ENCODE assay signal across 9 cellular contexts in the genomic region with DNA sequence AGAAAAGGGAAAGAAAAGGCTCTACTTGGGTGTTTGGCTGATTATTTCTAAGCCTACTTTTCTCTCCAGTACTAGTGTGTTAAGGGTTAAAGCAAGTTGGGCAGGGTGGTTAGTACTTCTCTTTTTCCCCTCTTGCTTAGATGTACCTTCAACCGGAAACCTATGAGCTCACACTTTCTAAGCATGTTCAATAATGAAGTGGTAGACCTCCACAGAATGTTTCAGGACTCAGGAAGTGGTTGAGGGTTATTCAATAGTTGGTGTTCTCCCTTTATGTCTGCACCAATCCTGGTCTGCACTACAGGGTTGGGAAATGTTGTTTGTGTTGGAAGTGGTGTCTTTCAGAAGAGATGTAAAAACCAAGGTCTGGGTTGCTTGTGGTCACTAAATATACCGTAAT.
A peak's percentile ranks its signal among the peaks of the same experiment; 100 is the strongest.
DNase-seq lines count a peak whose midpoint lies in the region; ATAC-seq and TF ChIP-seq lines count a peak whose summit lies in the region.
"Had no signal": no experiment of that assay in that cellular context is flagged by ENCODE, and none has a peak within 500 bp of the region (broad histone marks: within the 10 kb centered on the region; RNA-seq: fewer than 3 reads in every experiment).

No MANE protein-coding gene starts in this region.

- H3K4me1 ChIP-seq in CD4-positive, alpha-beta memory T cell (ENCODE audit: insufficient read depth, low read length) = peaks cover 9% of the 10 kb centered on the region
- no peaks in the 10 kb centered on the region for H3K4me1 ChIP-seq in mammary epithelial cell (ENCODE audit: insufficient read depth, low read length)
- H3K4me1 ChIP-seq: parathyroid adenoma had no signal

- no peak for TF ChIP-seq CTCF in mammary epithelial cell (conservative IDR thresholded peaks at IDR 0.05 in 1 of 2, IDR thresholded peaks at IDR 0.05 in 1 of 2; ENCODE audit: extremely low read depth in 1 of 2, insufficient read depth in 1 of 2, low read depth in 1 of 2, low read length in 2 of 2)

- H3K79me2 ChIP-seq in mammary epithelial cell (ENCODE audit: insufficient read depth, low read length) = no peaks in the 10 kb centered on the region
- H3K79me2 ChIP-seq: parathyroid adenoma had no signal

- in situ Hi-C loops in mammary epithelial cell (cut with MboI; ENCODE audit: low sequenced_read_pairs in 2 of 2) = no loop called here

- DNase-seq in CD4-positive, alpha-beta memory T cell = peak; percentile 27 to 53 (median 42)
- peak; percentile 36 to 75 for DNase-seq in stimulated activated naive CD8-positive, alpha-beta T cell treated with anti-CD3 and anti-CD28 coated beads, Interleukin-15, amount 100 ng/mL, for 72 hours
- DNase-seq in NCI-H446 treated with DMSO at 0.1 percent for 48 hours (lab: John Stamatoyannopoulos, UW) (no peak), mammary epithelial cell (no peak), RKO (ENCODE audit: low spot score) (no peak)

- H3K27ac ChIP-seq in CD4-positive, alpha-beta memory T cell (ENCODE audit: low read depth, low read length) = no peak overlapping the region
- H3K27ac ChIP-seq in mammary epithelial cell (ENCODE audit: insufficient read depth, low read depth, low read length) = no peak overlapping the region
- H3K27ac ChIP-seq: parathyroid adenoma had no signal

- intact Hi-C loops in CD4-positive, alpha-beta memory T cell (cut with micrococcal nuclease) = no loop called here
- intact Hi-C loops in mammary epithelial cell (cut with micrococcal nuclease) = no loop called here

- H3K27me3 ChIP-seq in CD4-positive, alpha-beta memory T cell (ENCODE audit: insufficient read depth, low read length) = no peaks in the 10 kb centered on the region
- H3K27me3 ChIP-seq in mammary epithelial cell (ENCODE audit: insufficient read depth, low read length) = no peaks in the 10 kb centered on the region

- H2AFZ ChIP-seq in mammary epithelial cell (ENCODE audit: low read depth, low read length) = no peak overlapping the region
- H2AFZ ChIP-seq: parathyroid adenoma had no signal

- H3K4me2 ChIP-seq in mammary epithelial cell (ENCODE audit: insufficient read depth, low read depth, low read length) = no peak overlapping the region

- H3K9me3 Mint-ChIP-seq in CD4-positive, alpha-beta memory T cell = no peaks in the 10 kb centered on the region
- no peaks in the 10 kb centered on the region for H3K9me3 Mint-ChIP-seq in activated naive CD8-positive, alpha-beta T cell (ENCODE audit: low read depth)
- peaks cover 0 to 9% of the 10 kb centered on the region in 2 donors for H3K9me3 Mint-ChIP-seq in stimulated activated naive CD8-positive, alpha-beta T cell treated with anti-CD3 and anti-CD28 coated beads, Interleukin-15, amount 100 ng/mL, for 72 hours

- 90% methylated on average over 2 of the region's 2 CpGs for WGBS in mammary epithelial cell (ENCODE audit: low coverage, missing lambda C conversion rate)

- no peak overlapping the region for H3K9ac ChIP-seq in mammary epithelial cell (ENCODE audit: insufficient read depth, low read length)
- H3K9ac ChIP-seq: parathyroid adenoma had no signal

- H4K20me1 ChIP-seq in mammary epithelial cell (ENCODE audit: insufficient read depth, low read length) = no peaks in the 10 kb centered on the region

- CTCF ChIA-PET in CD4-positive, alpha-beta memory T cell (lab: Charles Lee; ENCODE audit: partially characterized antibody) = interaction anchor here (1.2 kb wide), 1 partner anchor 13 kb away, joined by 3 read pairs; no protein-coding TSS in a partner anchor
- CTCF ChIA-PET in mammary epithelial cell (lab: Charles Lee; ENCODE audit: low non-redundant PET) = no interaction called here

- H3K36me3 ChIP-seq in CD4-positive, alpha-beta memory T cell (ENCODE audit: insufficient read depth, low read length) = no peaks in the 10 kb centered on the region
- H3K36me3 ChIP-seq in mammary epithelial cell (ENCODE audit: insufficient read depth, low read length) = no peaks in the 10 kb centered on the region

- ATAC-seq in GM19372 (IDR thresholded peaks at IDR 0.05; ENCODE audit: low read depth, unreplicated experiment) (peak; percentile 97), HG03354 (IDR thresholded peaks at IDR 0.05; ENCODE audit: poor library complexity, severe bottlenecking, unreplicated experiment) (peak; percentile 98)
- peak; percentile 99 for ATAC-seq in stimulated activated naive CD8-positive, alpha-beta T cell treated with anti-CD3 and anti-CD28 coated beads, Interleukin-15, amount 100 ng/mL, for 72 hours

- H3K4me3 Mint-ChIP-seq in CD4-positive, alpha-beta memory T cell = peak overlapping the region in 3 of 8 donors; percentile 3 to 17 (median 13)
- peak overlapping the region; percentile 28 for H3K4me3 Mint-ChIP-seq in activated naive CD8-positive, alpha-beta T cell
- H3K4me3 Mint-ChIP-seq in stimulated activated naive CD8-positive, alpha-beta T cell treated with anti-CD3 and anti-CD28 coated beads, Interleukin-15, amount 100 ng/mL, for 72 hours = peak overlapping the region; percentile 16 to 44

- peaks cover 11 to 17% (median 13%) of the 10 kb centered on the region in 4 donors for H3K4me1 Mint-ChIP-seq in CD4-positive, alpha-beta memory T cell
- peaks cover 31% of the 10 kb centered on the region for H3K4me1 Mint-ChIP-seq in activated naive CD8-positive, alpha-beta T cell (ENCODE audit: low read depth)
- peaks cover 48% of the 10 kb centered on the region for H3K4me1 Mint-ChIP-seq in stimulated activated naive CD8-positive, alpha-beta T cell treated with anti-CD3 and anti-CD28 coated beads, Interleukin-15, amount 100 ng/mL, for 72 hours

- no peak overlapping the region for H3K4me3 ChIP-seq in CD4-positive, alpha-beta memory T cell (ENCODE audit: low read length in 2 of 2)
- no peak overlapping the region for H3K4me3 ChIP-seq in mammary epithelial cell (replicated peaks in 1 of 3; ENCODE audit: insufficient read depth in 1 of 3, low read depth in 2 of 3, low read length in 3 of 3)

- BruUV-seq in mammary epithelial cell (replicated peaks; lab: Mats Ljungman, UMichigan) = no TSS peak

- H3K36me3 Mint-ChIP-seq in CD4-positive, alpha-beta memory T cell = no peaks in the 10 kb centered on the region
- H3K36me3 Mint-ChIP-seq in activated naive CD8-positive, alpha-beta T cell = no peaks in the 10 kb centered on the region

- H3K27ac Mint-ChIP-seq in CD4-positive, alpha-beta memory T cell = no peak overlapping the region
- peak overlapping the region; percentile 51 for H3K27ac Mint-ChIP-seq in activated naive CD8-positive, alpha-beta T cell
- H3K27ac Mint-ChIP-seq in stimulated activated naive CD8-positive, alpha-beta T cell treated with anti-CD3 and anti-CD28 coated beads, Interleukin-15, amount 100 ng/mL, for 72 hours = no peak overlapping the region

- H3K9me3 ChIP-seq in CD4-positive, alpha-beta memory T cell (ENCODE audit: control insufficient read depth in 1 of 2, low read length in 2 of 2) = no peaks in the 10 kb centered on the region
- H3K9me3 ChIP-seq in mammary epithelial cell (replicated peaks; ENCODE audit: insufficient read depth, low read length) = no peaks in the 10 kb centered on the region

- POLR2A ChIA-PET in CD4-positive, alpha-beta memory T cell (lab: Charles Lee; ENCODE audit: partially characterized antibody) = interaction anchor here (0.6 kb wide), 1 partner anchor 52 kb away, joined by 3 read pairs; no protein-coding TSS in a partner anchor

- dilution Hi-C loops in mammary epithelial cell (cut with HindIII; ENCODE audit: low sequenced_read_pairs) = no loop called here

- H3K27me3 Mint-ChIP-seq in CD4-positive, alpha-beta memory T cell = peaks cover 9% of the 10 kb centered on the region in 2 donors
- no peaks in the 10 kb centered on the region for H3K27me3 Mint-ChIP-seq in activated naive CD8-positive, alpha-beta T cell
- no peaks in the 10 kb centered on the region for H3K27me3 Mint-ChIP-seq in stimulated activated naive CD8-positive, alpha-beta T cell treated with anti-CD3 and anti-CD28 coated beads, Interleukin-15, amount 100 ng/mL, for 72 hours

Comparison
In these comparisons a context has a peak if more than half of its experiments do, and no peak if none do; other contexts are left out.
1. DNase-seq: peak in CD4-positive, alpha-beta memory T cell (5 of 5) and stimulated activated naive CD8-positive, alpha-beta T cell treated with anti-CD3 and anti-CD28 coated beads, Interleukin-15, amount 100 ng/mL, for 72 hours (2 of 2); none in NCI-H446 treated with DMSO at 0.1 percent for 48 hours (single experiment), mammary epithelial cell (single experiment) and RKO (single experiment).
2. Peak in every context shown above with its lines, with median percentiles within 50 percentile points of each other: ATAC-seq.